In genomic region chr13:106532111-106532929, GRCh38 we compare ENCODE assay signal across 9 cellular contexts. TPM values are rescaled to one million over a fixed set of nuclear protein-coding genes. Genes with fewer than 3 reads are reported as not detected.
DNase-seq lines count a peak whose midpoint lies in the region; ATAC-seq and TF ChIP-seq lines count a peak whose summit lies in the region.
"Had no signal": no experiment of that assay in that cellular context is flagged by ENCODE, and none has a peak within 500 bp of the region (broad histone marks: within the 10 kb centered on the region; RNA-seq: fewer than 3 reads in every experiment).

No MANE protein-coding gene starts in this region.

- H3K23ac ChIP-seq in H9 (ENCODE audit: insufficient read length, low read depth, low read length): no peak overlapping the region

- H3K36me3 ChIP-seq in smooth muscle cell (ENCODE audit: low read depth): no peaks in the 10 kb centered on the region
- H3K36me3 ChIP-seq: neutrophil had no signal

- peak overlapping the region; percentile 79 to 82 for H3K4me3 Mint-ChIP-seq in H9
- H3K4me3 Mint-ChIP-seq in activated naive CD8-positive, alpha-beta T cell treated with anti-CD3 and anti-CD28 coated beads, Interleukin-2, amount 50 U/mL, for 24 hours: peak overlapping the region; percentile 2

- H3K4me2 ChIP-seq in H9 (ENCODE audit: insufficient read depth, insufficient read length, low read length) (peak overlapping the region; percentile 94), smooth muscle cell (peak overlapping the region; percentile 95)

- H2AK5ac ChIP-seq in H9 (ENCODE audit: insufficient read length, low read length): no peak overlapping the region

- no peaks in the 10 kb centered on the region for H3K36me3 Mint-ChIP-seq in H9 (ENCODE audit: insufficient read depth in 1 of 3, low read depth in 3 of 3)
- H3K36me3 Mint-ChIP-seq in activated naive CD8-positive, alpha-beta T cell treated with anti-CD3 and anti-CD28 coated beads, Interleukin-2, amount 50 U/mL, for 24 hours (ENCODE audit: low read depth): no peaks in the 10 kb centered on the region

- H3T11ph ChIP-seq in H9 (ENCODE audit: low read length): no peak overlapping the region

- H3K4me3 ChIP-seq in iPS-18c (ENCODE audit: insufficient read depth, low read depth, low read length) (peak overlapping the region; percentile 12; the same call in 1 of the 2 replicates), smooth muscle cell (peak overlapping the region; percentile 84)

- H3K9ac ChIP-seq in H9 (ENCODE audit: extremely low read depth, insufficient read length, low read length) (no peak overlapping the region), smooth muscle cell (ENCODE audit: low read depth) (peak overlapping the region; percentile 72)

- H4K20me1 ChIP-seq in H9 (ENCODE audit: control insufficient read depth, insufficient read depth, insufficient read length): no peaks in the 10 kb centered on the region
- H4K20me1 ChIP-seq in smooth muscle cell (ENCODE audit: low read depth): peaks cover 28% of the 10 kb centered on the region

- no peak overlapping the region for H3K18ac ChIP-seq in H9 (ENCODE audit: insufficient read length, low read depth, low read length)

- H3K23me2 ChIP-seq in H9 (ENCODE audit: insufficient read length, low read depth, low read length, poor library complexity, severe bottlenecking): peaks cover 19% of the 10 kb centered on the region

- H3K9me3 Mint-ChIP-seq in H9: no peaks in the 10 kb centered on the region; a peak in 1 of 5 replicates
- no peaks in the 10 kb centered on the region for H3K9me3 Mint-ChIP-seq in activated naive CD8-positive, alpha-beta T cell treated with anti-CD3 and anti-CD28 coated beads, Interleukin-2, amount 50 U/mL, for 24 hours

- H2BK12ac ChIP-seq in H9 (ENCODE audit: insufficient read length, low read depth, low read length): no peak overlapping the region

- H2BK20ac ChIP-seq in H9 (ENCODE audit: low read depth, low read length, poor library complexity, severe bottlenecking): no peak overlapping the region

- H3K27ac Mint-ChIP-seq in H9: 0 out of 7 replicates have a peak overlapping the region, but pooled peaks of 1 of the 3 experiments have one; percentile 11
- H3K27ac Mint-ChIP-seq in activated naive CD8-positive, alpha-beta T cell treated with anti-CD3 and anti-CD28 coated beads, Interleukin-2, amount 50 U/mL, for 24 hours: no peak overlapping the region

- no peak for ATAC-seq in activated naive CD8-positive, alpha-beta T cell treated with anti-CD3 and anti-CD28 coated beads, Interleukin-2, amount 50 U/mL, for 24 hours
- ATAC-seq in HG02981 (IDR thresholded peaks at IDR 0.05; ENCODE audit: unreplicated experiment): no peak
- no peak for ATAC-seq in HG03354 (IDR thresholded peaks at IDR 0.05; ENCODE audit: poor library complexity, severe bottlenecking, unreplicated experiment)

- no peak overlapping the region for H4K5ac ChIP-seq in H9 (ENCODE audit: insufficient read length, low read depth, low read length)

- peaks cover 6% of the 10 kb centered on the region for H3F3A ChIP-seq in smooth muscle cell (ENCODE audit: low read depth)

- no peak overlapping the region for H4K8ac ChIP-seq in H9 (replicated peaks; ENCODE audit: insufficient read length, low read depth, low read length)

- H2BK120ac ChIP-seq in H9 (ENCODE audit: low read depth, low read length, poor library complexity, severe bottlenecking): no peak overlapping the region

- no peak overlapping the region for H2AFZ ChIP-seq in H9 (ENCODE audit: low read length)
- H2AFZ ChIP-seq in smooth muscle cell (ENCODE audit: low read depth): peak overlapping the region; percentile 1

- no CpG with 5 or more reads among the region's 18 CpGs for WGBS in H9 (ENCODE audit: extremely low coverage, insufficient read length, low lambda C conversion rate)
- 16% methylated on average over 18 of the region's 18 CpGs for WGBS in smooth muscle cell (ENCODE audit: low lambda C conversion rate)

- no peak overlapping the region for H4K91ac ChIP-seq in H9 (ENCODE audit: insufficient read length, low read depth, low read length)

- H3K79me2 ChIP-seq in H9 (ENCODE audit: insufficient read depth, low read length) (peaks cover 3% of the 10 kb centered on the region; the same call in 1 of the 2 replicates), smooth muscle cell (ENCODE audit: low read depth) (peaks cover 74% of the 10 kb centered on the region)

- H3K27ac ChIP-seq in H9 (ENCODE audit: insufficient read length, low read depth, low read length) (no peak overlapping the region), smooth muscle cell (ENCODE audit: low read depth) (peak overlapping the region; percentile 87)
- H3K27ac ChIP-seq: neutrophil had no signal

- no peak overlapping the region for H3K56ac ChIP-seq in H9 (ENCODE audit: insufficient read length, low read depth, low read length)

- H3K27me3 ChIP-seq in H9 (ENCODE audit: insufficient read depth, low read length) (peaks cover 5% of the 10 kb centered on the region; the same call in 1 of the 2 replicates), smooth muscle cell (ENCODE audit: low read depth) (no peaks in the 10 kb centered on the region)

- in situ Hi-C loops in G401 (cut with HindIII; ENCODE audit: low sequenced_read_pairs): no loop called here

- H3K9me3 ChIP-seq in H9 (ENCODE audit: control insufficient read depth, low read depth, low read length) (no peaks in the 10 kb centered on the region), iPS-18c (ENCODE audit: control insufficient read depth, insufficient read depth, low read length) (no peaks in the 10 kb centered on the region), smooth muscle cell (replicated peaks; ENCODE audit: low read depth) (no peaks in the 10 kb centered on the region)
- H3K9me3 ChIP-seq: neutrophil had no signal

- H3K14ac ChIP-seq in H9 (ENCODE audit: insufficient read depth, low read length): no peak overlapping the region

- no peaks in the 10 kb centered on the region for H3K79me1 ChIP-seq in H9 (ENCODE audit: insufficient read depth, low read depth, low read length, poor library complexity, severe bottlenecking)

- peaks cover 68 to 69% of the 10 kb centered on the region in 2 experiments for H3K4me1 Mint-ChIP-seq in H9
- H3K4me1 Mint-ChIP-seq in activated naive CD8-positive, alpha-beta T cell treated with anti-CD3 and anti-CD28 coated beads, Interleukin-2, amount 50 U/mL, for 24 hours: peaks cover 22% of the 10 kb centered on the region

- H3K4ac ChIP-seq in H9 (ENCODE audit: low read depth, low read length): no peak overlapping the region

- TF ChIP-seq CTCF in H9 (conservative IDR thresholded peaks at IDR 0.05): no peak
- TF ChIP-seq CTCF in smooth muscle cell (IDR thresholded peaks at IDR 0.05; ENCODE audit: borderline replicate concordance, insufficient read depth, poor library complexity, severe bottlenecking): no peak

- no peak overlapping the region for H2BK15ac ChIP-seq in H9 (ENCODE audit: low read depth, low read length)

- H2BK5ac ChIP-seq in H9 (ENCODE audit: insufficient read length, low read length): no peak overlapping the region

- DNase-seq in H9 (no peak), smooth muscle cell (lab: John Stamatoyannopoulos, UW; ENCODE audit: unreplicated experiment) (no peak), G401 (ENCODE audit: low spot score) (no peak)
- no peak for DNase-seq in activated naive CD8-positive, alpha-beta T cell treated with anti-CD3 and anti-CD28 coated beads, Interleukin-2, amount 50 U/mL, for 24 hours
- DNase-seq in effector CD4-positive, alpha-beta T cell: no peak

- H3K4me1 ChIP-seq in H9 (ENCODE audit: insufficient read depth, low read length) (peaks cover 26% of the 10 kb centered on the region), smooth muscle cell (ENCODE audit: low read depth) (peaks cover 46% of the 10 kb centered on the region)

- H3K27me3 Mint-ChIP-seq in H9 (ENCODE audit: low read depth): peaks cover 27% of the 10 kb centered on the region
- peaks cover 53% of the 10 kb centered on the region for H3K27me3 Mint-ChIP-seq in activated naive CD8-positive, alpha-beta T cell treated with anti-CD3 and anti-CD28 coated beads, Interleukin-2, amount 50 U/mL, for 24 hours

RNA-seq across cellular contexts. Expression of gene EFNB2, which starts 3.1 kb away (rescaled TPM):
- total RNA-seq in H9 (2021) (12.7 and 12.9 TPM in 2 replicates), smooth muscle cell (35.0 and 42.0 TPM in 2 replicates)
- 15.5 and 38.8 TPM in 2 replicates for polyA plus RNA-seq in smooth muscle cell
- 0.74 and 2.7 TPM in 2 replicates for total RNA-seq in G401 (2014; rRNA removed; shearing (Covaris generic))

RNA-seq across cellular contexts. Expression of gene ARGLU1, which starts 35.6 kb away (rescaled TPM):
- 96.9 and 100 TPM in 2 replicates for total RNA-seq in H9 (2021)
- total RNA-seq in smooth muscle cell: 43.6 and 78.7 TPM in 2 replicates
- polyA plus RNA-seq in smooth muscle cell: 36.5 and 45.8 TPM in 2 replicates
- total RNA-seq in G401 (2014; rRNA removed; shearing (Covaris generic)): 38.3 and 83.7 TPM in 2 replicates
